Comparison of ENCODE assay signal across 8 cellular contexts in genomic region chr6:107866606-107867301, GRCh38. TPM values are rescaled to one million over a fixed set of nuclear protein-coding genes. Genes with fewer than 3 reads are reported as not detected.
DNase-seq lines count a peak whose midpoint lies in the region; ATAC-seq, FAIRE-seq and TF ChIP-seq lines count a peak whose summit lies in the region.

No MANE protein-coding gene starts in this region.

- no peaks in the 10 kb centered on the region for H3K27me3 ChIP-seq in BJ (ENCODE audit: control insufficient read depth, insufficient read depth, low read length)

- H3K36me3 ChIP-seq in BJ (ENCODE audit: control insufficient read depth, insufficient read depth, low read length) = no peaks in the 10 kb centered on the region; the same call in 1 of the 2 replicates

- POLR2A ChIA-PET in BJ (lab: Charles Lee) = no interaction called here

- CTCF ChIA-PET in BJ (lab: Yijun Ruan, JAX) = interaction anchor here (1.0 to 2.3 kb wide), 8 partner anchors 9 to 734 kb away, joined by 3 to 17 read pairs (median 4); no protein-coding TSS in a partner anchor

- H3K4me3 ChIP-seq in BJ (ENCODE audit: low read depth, low read length) = no peak overlapping the region

- ATAC-seq in GM18873 (IDR thresholded peaks at IDR 0.05; ENCODE audit: low FRiP score, unreplicated experiment) = no peak

- DNase-seq in BJ (ENCODE audit: low read depth) (no peak), NCI-H69 (lab: John Stamatoyannopoulos, UW) (peak; percentile 69), cerebellar cortex (ENCODE audit: low spot score) (peak; percentile 41), midbrain (lab: John Stamatoyannopoulos, UW) (peak; percentile 46), GM12891 (ENCODE audit: insufficient read length, low spot score) (no peak)
- DNase-seq in effector CD8-positive, alpha-beta T cell (lab: John Stamatoyannopoulos, UW) = no peak

- TF ChIP-seq POLR2A in GM12891 (IDR thresholded peaks at IDR 0.05; ENCODE audit: low read depth, low read length) = no peak

- FAIRE-seq in GM12891 (lab: Jason Lieb, UNC) = no peak

- TF ChIP-seq CTCF in BJ (IDR thresholded peaks at IDR 0.05; ENCODE audit: insufficient read depth, low read depth, low read length) (peak; percentile 54), GM12872 (IDR thresholded peaks at IDR 0.05; ENCODE audit: insufficient read depth, low read depth, low read length) (peak; percentile 68)

TF ChIP-seq in GM12891, 5 proteins besides CTCF, POLR2A, EP300 and RAD21:
- TF ChIP-seq TAF1 (IDR thresholded peaks at IDR 0.05; ENCODE audit: low read depth, low read length) = no peak

RNA-seq across cellular contexts. Expression of gene SCML4, which starts 42.6 kb away (rescaled TPM):
- polyA plus RNA-seq in BJ (2011; rRNA removed) = not detected in 2 replicates
- polyA minus RNA-seq in BJ (2011; rRNA and poly(A)+ RNA removed) = not detected in 2 replicates
- 0.10 TPM for polyA plus RNA-seq in GM12891 (2012; ENCODE audit: low read depth, missing spikeins)

Comparison
In these comparisons a context has a peak if more than half of its experiments do, and no peak if none do; other contexts are left out.
1. DNase-seq: peak in NCI-H69 (single experiment), cerebellar cortex (single experiment) and midbrain (single experiment); none in BJ (single experiment), effector CD8-positive, alpha-beta T cell (single experiment) and GM12891 (single experiment).